In the genomic region with DNA sequence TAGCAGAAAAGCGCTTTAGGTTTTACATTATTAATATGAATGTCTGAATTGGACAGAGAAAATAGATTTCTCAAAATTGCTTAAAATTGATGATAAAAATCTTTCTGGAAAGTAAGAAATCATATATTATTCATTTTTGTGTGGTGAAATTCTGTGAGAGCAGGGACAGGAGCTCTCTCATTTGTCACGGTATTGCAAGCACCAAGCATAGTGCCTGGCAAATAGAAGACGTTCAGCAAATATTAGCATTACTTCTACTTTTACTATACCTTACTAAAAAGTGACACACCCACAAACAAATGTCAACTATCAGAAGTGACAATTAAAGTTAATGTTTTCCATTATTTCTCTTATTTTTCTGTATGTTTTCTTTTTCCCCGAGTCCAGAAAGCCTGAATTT, we compare ENCODE assay signal across 16 cellular contexts.
"Had no signal": no experiment of that assay in that cellular context is flagged by ENCODE, and none has a peak within 500 bp of the region (broad histone marks: within the 10 kb centered on the region; RNA-seq: fewer than 3 reads in every experiment).

No MANE protein-coding gene starts in this region.

- H3K36me3 ChIP-seq: esophagus squamous epithelium, gastroesophageal sphincter, left ventricle myocardium inferior, lower lobe of right lung, stomach had no signal

- DNase-seq: effector memory CD8-positive, alpha-beta T cell; esophagus squamous epithelium; glutamatergic neuron; kidney; left cardiac atrium; left ventricle myocardium inferior; lower lobe of right lung; naive thymus-derived CD4-positive, alpha-beta T cell; nephron progenitor cell; posterior cingulate gyrus; stimulated activated naive CD4-positive, alpha-beta T cell; stomach; trophoblast cell had no signal

- H3K27me3 ChIP-seq: esophagus squamous epithelium, gastroesophageal sphincter, stomach had no signal

- H3K27ac Mint-ChIP-seq: dendritic cell treated with granulocyte-macrophage colony-stimulating factor and Interleukin-4, amounts not matched to agents 40 ng/mL and 50 ng/mL, for 4 days; effector memory CD8-positive, alpha-beta T cell; memory B cell; naive thymus-derived CD4-positive, alpha-beta T cell; nephron progenitor cell had no signal

- H3K4me3 Mint-ChIP-seq: dendritic cell treated with granulocyte-macrophage colony-stimulating factor and Interleukin-4, amounts not matched to agents 40 ng/mL and 50 ng/mL, for 4 days; effector memory CD8-positive, alpha-beta T cell; memory B cell; naive thymus-derived CD4-positive, alpha-beta T cell; nephron progenitor cell had no signal

- H3K4me3 ChIP-seq: esophagus squamous epithelium, gastroesophageal sphincter, left ventricle myocardium inferior, lower lobe of right lung, stomach had no signal

- H3K27ac ChIP-seq: esophagus squamous epithelium, left ventricle myocardium inferior, lower lobe of right lung, stomach had no signal

- H3K9me3 ChIP-seq: esophagus squamous epithelium, gastroesophageal sphincter, left ventricle myocardium inferior, lower lobe of right lung, stomach had no signal

- H3K27me3 Mint-ChIP-seq: dendritic cell treated with granulocyte-macrophage colony-stimulating factor and Interleukin-4, amounts not matched to agents 40 ng/mL and 50 ng/mL, for 4 days; effector memory CD8-positive, alpha-beta T cell; memory B cell; naive thymus-derived CD4-positive, alpha-beta T cell had no signal

- H3K4me1 ChIP-seq: esophagus squamous epithelium, lower lobe of right lung had no signal

- H3K9me3 Mint-ChIP-seq: dendritic cell treated with granulocyte-macrophage colony-stimulating factor and Interleukin-4, amounts not matched to agents 40 ng/mL and 50 ng/mL, for 4 days; effector memory CD8-positive, alpha-beta T cell; nephron progenitor cell had no signal

- H3K4me1 Mint-ChIP-seq: memory B cell, nephron progenitor cell had no signal
